ENCODE assay signal across 8 cellular contexts in genomic region chr21:41926807-41927171, GRCh38. TPM values are rescaled to one million over a fixed set of nuclear protein-coding genes. Genes with fewer than 3 reads are reported as not detected.
DNase-seq lines count a peak whose midpoint lies in the region; ATAC-seq and TF ChIP-seq lines count a peak whose summit lies in the region.

No MANE protein-coding gene starts in this region.

- TF ChIP-seq EP300 in ovary (IDR thresholded peaks at IDR 0.05): no peak

- ATAC-seq in GM19351 (IDR thresholded peaks at IDR 0.05; ENCODE audit: unreplicated experiment): no peak

- H3K4me3 ChIP-seq in Caco-2 (ENCODE audit: low read depth, low read length) (no peak overlapping the region), duodenal mucosa (ENCODE audit: low read depth in 1 of 2, low read length in 2 of 2) (peak overlapping the region; percentile 78 to 81), ovary (peak overlapping the region; percentile 35)
- peak overlapping the region; percentile 61 for H3K4me3 ChIP-seq in Jurkat, Clone E6-1 (ENCODE audit: low read length)

- DNase-seq in Caco-2 (no peak), ovary (no peak), NCI-H1930 (lab: John Stamatoyannopoulos, UW) (no peak), nucleus accumbens (lab: John Stamatoyannopoulos, UW) (no peak)
- DNase-seq in Jurkat, Clone E6-1 (ENCODE audit: low read depth, low spot score): no peak
- no peak for DNase-seq in central memory CD4-positive, alpha-beta T cell

- TF ChIP-seq CTCF in Caco-2 (IDR thresholded peaks at IDR 0.05; ENCODE audit: insufficient read depth in 1 of 2, low read depth in 1 of 2, low read length in 1 of 2, severe bottlenecking in 1 of 2, unreplicated experiment in 1 of 2) (no peak), ovary (IDR thresholded peaks at IDR 0.05) (no peak)

- peak overlapping the region; percentile 91 to 92 for H3K9ac ChIP-seq in duodenal mucosa (ENCODE audit: low read depth in 1 of 2, low read length in 2 of 2)

- H3K4me1 ChIP-seq in Caco-2 (peaks cover 52% of the 10 kb centered on the region), duodenal mucosa (ENCODE audit: control insufficient read depth in 1 of 2, insufficient read depth in 2 of 2, low read length in 2 of 2) (peaks cover 29 to 49% of the 10 kb centered on the region in 2 donors), ovary (ENCODE audit: insufficient read depth) (peaks cover 25% of the 10 kb centered on the region)

- no TSS peak for BruUV-seq in Caco-2 (replicated peaks; lab: Mats Ljungman, UMichigan)

- H3K27ac ChIP-seq in duodenal mucosa (ENCODE audit: low read depth, low read length): peak overlapping the region; percentile 76
- peak overlapping the region; percentile 60 to 78 for H3K27ac ChIP-seq in ovary

- H3K27me3 ChIP-seq in Caco-2 (replicated peaks; ENCODE audit: control insufficient read depth, insufficient read depth, low read length) (no peaks in the 10 kb centered on the region), duodenal mucosa (ENCODE audit: control insufficient read depth in 1 of 2, insufficient read depth in 2 of 2, low read length in 2 of 2) (no peaks in the 10 kb centered on the region), ovary (no peaks in the 10 kb centered on the region)

- peak overlapping the region; percentile 78 for H3K27ac Mint-ChIP-seq in Caco-2 (ENCODE audit: unreplicated experiment)

- H3K4me1 Mint-ChIP-seq in Caco-2 (ENCODE audit: low read depth, unreplicated experiment): peaks cover 33% of the 10 kb centered on the region

- POLR2A ChIA-PET in Caco-2 (lab: Charles Lee): no interaction called here

- H3K9me3 ChIP-seq in Caco-2: no peaks in the 10 kb centered on the region
- H3K9me3 ChIP-seq in duodenal mucosa (ENCODE audit: control insufficient read depth in 1 of 2, low read length in 2 of 2): no peaks in the 10 kb centered on the region
- H3K9me3 ChIP-seq in ovary: no peaks in the 10 kb centered on the region

- no peaks in the 10 kb centered on the region for H3K9me3 Mint-ChIP-seq in Caco-2 (ENCODE audit: unreplicated experiment)

- H3K27me3 Mint-ChIP-seq in Caco-2 (ENCODE audit: insufficient read depth, unreplicated experiment): no peaks in the 10 kb centered on the region

- intact Hi-C loops in Caco-2 (cut with micrococcal nuclease; ENCODE audit: unreplicated experiment): loop anchor here (2.0 kb wide), 1 partner anchor 48 kb away; the partner anchor contains the start of gene PRDM15
- intact Hi-C loops in ovary (cut with DNase I): no loop called here

- peak overlapping the region; percentile 71 for H3K4me3 Mint-ChIP-seq in Caco-2 (ENCODE audit: unreplicated experiment)

- 15 to 18% (median 16%) methylated on average over 3 of the region's 3 CpGs for WGBS in ovary, 3 donors

- CTCF ChIA-PET in Caco-2 (lab: Charles Lee): interaction anchor here (0.5 kb wide), 1 partner anchor 336 kb away, joined by 3 read pairs; no protein-coding TSS in a partner anchor

- H3K36me3 Mint-ChIP-seq in Caco-2 (ENCODE audit: insufficient read depth, unreplicated experiment): peaks cover 9% of the 10 kb centered on the region

- no peak for TF ChIP-seq POLR2A in ovary (IDR thresholded peaks at IDR 0.05)

- H3K36me3 ChIP-seq in Caco-2 (ENCODE audit: control insufficient read depth, insufficient read depth, low read length) (no peaks in the 10 kb centered on the region), duodenal mucosa (ENCODE audit: control insufficient read depth in 1 of 2, insufficient read depth in 2 of 2, low read length in 2 of 2) (no peaks in the 10 kb centered on the region), ovary (no peaks in the 10 kb centered on the region)

RNA-seq across cellular contexts. Expression of gene C2CD2, which starts 27.0 kb away (rescaled TPM):
- total RNA-seq in Caco-2 (2022): 12.6 and 13.5 TPM in 2 replicates
- 0.68 TPM for polyA plus RNA-seq in Jurkat, Clone E6-1 (2012; ENCODE audit: insufficient read depth, insufficient read length)
- total RNA-seq in ovary: 10 to 100 TPM; 24.2 to 58.6 (median 37.4) TPM
- 10 to 100 TPM; 18.9 to 61.5 TPM for polyA plus RNA-seq in ovary

RNA-seq across cellular contexts. Expression of gene PRDM15, which starts 47.6 kb away (rescaled TPM):
- total RNA-seq in Caco-2 (2022) (5.6 and 8.2 TPM in 2 replicates), ovary (10 to 100 TPM in 1 of 7 donors, 1 to 10 TPM in 6; 5.2 to 10.9 (median 6.0) TPM)
- 6.4 TPM for polyA plus RNA-seq in Jurkat, Clone E6-1 (2012; ENCODE audit: insufficient read depth, insufficient read length)
- 1 to 10 TPM; 2.0 to 2.2 TPM for polyA plus RNA-seq in ovary
